In the genomic region with DNA sequence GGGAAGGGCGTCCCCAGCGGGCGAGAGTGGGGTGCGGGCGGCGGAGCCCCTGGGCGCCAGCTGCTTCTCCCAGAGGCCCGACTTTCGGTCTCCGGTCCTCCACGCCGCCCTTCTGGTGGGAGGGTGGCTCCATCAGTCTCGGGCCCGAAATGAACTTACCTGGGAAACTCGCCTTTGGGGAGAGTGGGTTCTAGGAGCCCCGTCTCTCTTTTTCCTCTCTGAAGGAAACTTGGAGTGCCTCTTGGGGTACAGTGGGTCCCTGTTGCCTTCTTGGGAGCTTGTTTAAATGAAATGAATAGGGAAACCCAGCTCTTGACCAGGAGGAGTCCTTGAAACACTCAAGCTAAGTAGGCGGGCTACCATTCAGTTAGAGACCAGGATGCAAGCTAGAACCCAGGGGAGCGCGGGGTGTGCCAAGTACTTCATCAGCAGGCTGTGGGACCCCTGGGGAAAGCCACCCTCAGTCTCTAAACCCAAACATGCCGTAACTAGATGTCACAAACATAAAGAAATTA, we compare ENCODE assay signal across 8 cellular contexts. TPM values are rescaled to one million over a fixed set of nuclear protein-coding genes. Genes with fewer than 3 reads are reported as not detected.
DNase-seq lines count a peak whose midpoint lies in the region; ATAC-seq and TF ChIP-seq lines count a peak whose summit lies in the region.

No MANE protein-coding gene starts in this region.

- H3K4me3 ChIP-seq in WI38 (ENCODE audit: low read depth, low read length) (peak overlapping the region; percentile 64), iPS DF 6.9 (ENCODE audit: low read length) (peak overlapping the region; percentile 39; the same call in 1 of the 2 replicates), stomach (peak overlapping the region; percentile 48 to 70 (median 54))

- ATAC-seq in foreskin keratinocyte, result no peak

- TF ChIP-seq POLR2A in stomach (IDR thresholded peaks at IDR 0.05), result no peak

- H3K27me3 ChIP-seq in iPS DF 6.9 (ENCODE audit: control insufficient read depth, insufficient read depth, low read length), result peaks cover 34% of the 10 kb centered on the region
- peaks cover 0 to 58% (median 21%) of the 10 kb centered on the region in 3 donors for H3K27me3 ChIP-seq in stomach
- H3K27me3 ChIP-seq in foreskin keratinocyte, result peaks cover 78% of the 10 kb centered on the region

- WGBS in iPS DF 6.9 (ENCODE audit: insufficient coverage, insufficient read length), result no CpG with 5 or more reads among the region's 20 CpGs
- WGBS in stomach, 5 donors, result 7 to 11% (median 11%) methylated on average over 19 to 20 of the region's 20 CpGs

- CTCF ChIA-PET in GM10248 (lab: Yijun Ruan, JAX), result no interaction called here

- peak; percentile 31 for DNase-seq in NCI-H82 (lab: John Stamatoyannopoulos, UW)
- DNase-seq in NCI-H82 treated with DMSO at 0.1 percent for 48 hours (lab: John Stamatoyannopoulos, UW; ENCODE audit: unreplicated experiment), result no peak
- DNase-seq in iPS DF 6.9 (ENCODE audit: low read depth, low spot score), result no peak
- DNase-seq in stomach, result no peak
- DNase-seq in GM10248 (ENCODE audit: extremely low spot score), result no peak
- no peak for DNase-seq in activated gamma-delta T cell treated with Interleukin-2 at 50 U/mL for 16 hours
- no peak for DNase-seq in foreskin keratinocyte

- H3K4me1 ChIP-seq in iPS DF 6.9 (ENCODE audit: control insufficient read depth, insufficient read depth, low read length) (no peaks in the 10 kb centered on the region), stomach (peaks cover 19 to 23% (median 20%) of the 10 kb centered on the region in 4 donors), foreskin keratinocyte (no peaks in the 10 kb centered on the region)

- POLR2A ChIA-PET in GM10248 (lab: Yijun Ruan, JAX), result no interaction called here

- intact Hi-C loops in stomach (cut with DNase I; ENCODE audit: low total_unique reads), result no loop called here

- TF ChIP-seq CTCF in WI38 (IDR thresholded peaks at IDR 0.05; ENCODE audit: low read depth, low read length) (peak; percentile 8; the same call in 1 of the 2 replicates), stomach (IDR thresholded peaks at IDR 0.05) (no peak), GM10248 (IDR thresholded peaks at IDR 0.05; ENCODE audit: control extremely low read depth, extremely low read depth, low read depth, missing control alignments) (no peak), foreskin keratinocyte (conservative IDR thresholded peaks at IDR 0.05) (no peak)

- no peak overlapping the region for H3K27ac ChIP-seq in iPS DF 6.9 (ENCODE audit: low read length)
- H3K27ac ChIP-seq in stomach, result peak overlapping the region in 1 of 5 donors; percentile 26
- H3K27ac ChIP-seq in foreskin keratinocyte, result no peak overlapping the region

- H3K9me3 ChIP-seq in iPS DF 6.9 (ENCODE audit: control insufficient read depth, insufficient read depth, low read length) (no peaks in the 10 kb centered on the region), stomach (no peaks in the 10 kb centered on the region)

- no peaks in the 10 kb centered on the region for H3K36me3 ChIP-seq in iPS DF 6.9 (ENCODE audit: control insufficient read depth, insufficient read depth, low read length)
- no peaks in the 10 kb centered on the region for H3K36me3 ChIP-seq in stomach

- no peak for TF ChIP-seq EP300 in stomach (IDR thresholded peaks at IDR 0.05)

RNA-seq across cellular contexts. Expression of a gene that starts 1.3 kb away (rescaled TPM):
- total RNA-seq in stomach (1 to 10 TPM in 2 of 5 donors, not detected in 3; 2.6 to 4.2 TPM), foreskin keratinocyte (0.07 and 0.14 TPM in 2 replicates)
- polyA plus RNA-seq in stomach (1 to 10 TPM in 1 of 3 donors, under 1 TPM in 2; 0.06 to 2.1 (median 0.28) TPM), foreskin keratinocyte (0.01 and 0.12 TPM in 2 replicates)
